In the genomic region with DNA sequence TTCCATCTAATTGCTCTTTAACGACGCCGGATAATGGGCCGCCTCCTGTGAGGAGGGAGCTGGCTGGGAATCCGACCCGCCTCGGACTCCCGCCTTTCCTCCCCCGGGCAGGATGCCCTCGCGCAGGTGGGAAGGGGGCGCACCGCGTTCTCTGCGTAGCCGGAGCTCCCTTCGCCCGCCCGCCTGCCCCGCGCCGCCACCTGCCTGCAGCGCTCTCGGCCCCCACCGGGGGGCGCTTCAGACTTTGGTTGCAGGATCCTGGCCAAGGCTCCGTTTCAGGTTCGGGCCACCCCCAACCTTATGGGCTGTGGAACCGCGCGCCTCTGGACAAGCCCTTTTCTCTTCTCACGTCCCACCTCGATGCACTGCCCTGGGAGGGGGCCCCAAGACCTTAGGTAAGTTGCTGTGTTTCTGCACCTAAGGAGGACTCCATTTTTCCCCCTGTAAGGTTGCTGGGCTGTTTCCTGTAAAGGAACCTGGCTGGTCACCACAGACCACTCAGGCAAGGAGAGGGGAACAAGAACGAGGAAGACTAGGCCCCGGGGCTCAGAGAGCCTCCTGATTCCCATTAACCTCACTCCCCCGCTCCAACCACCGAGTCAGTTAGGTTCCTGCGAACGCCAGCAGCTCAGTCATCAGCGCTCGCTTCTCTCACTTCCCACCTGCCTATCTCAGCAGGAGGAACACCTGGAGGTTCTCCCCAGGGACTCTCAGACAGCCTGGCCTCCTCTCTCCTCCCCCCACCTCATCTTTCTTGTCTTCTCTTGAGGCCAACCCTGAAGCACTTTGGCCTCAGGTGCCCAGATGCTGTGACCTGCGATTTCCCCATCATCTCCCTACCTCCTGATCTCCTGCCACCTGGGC, we compare ENCODE assay signal across 7 cellular contexts. TPM values are rescaled to one million over a fixed set of nuclear protein-coding genes. Genes with fewer than 3 reads are reported as not detected.
A peak's percentile ranks its signal among the peaks of the same experiment; 100 is the strongest.
DNase-seq lines count a peak whose midpoint lies in the region; ATAC-seq, FAIRE-seq and TF ChIP-seq lines count a peak whose summit lies in the region.

No MANE protein-coding gene starts in this region.

- 10 to 12% methylated on average over 42 of the region's 42 CpGs for WGBS in heart right ventricle, 2 donors
- 15% methylated on average over 42 of the region's 42 CpGs for WGBS in sigmoid colon, 2 donors

- H3K9me3 Mint-ChIP-seq in activated naive CD4-positive, alpha-beta T cell treated with anti-CD3 and anti-CD28 coated beads, Interleukin-2, amount 10 ng/mL, durations not matched to agents 7 days and 5 days, result no peaks in the 10 kb centered on the region

- H3K27me3 ChIP-seq in HUES6 (ENCODE audit: control insufficient read depth, insufficient read depth, low read length) (peaks cover 69% of the 10 kb centered on the region), SJSA1 (replicated peaks) (no peaks in the 10 kb centered on the region), heart right ventricle (peaks cover 12 to 63% (median 50%) of the 10 kb centered on the region in 7 donors), sigmoid colon (peaks cover 36 to 74% (median 66%) of the 10 kb centered on the region in 3 donors)

- H3K27me3 Mint-ChIP-seq in activated naive CD4-positive, alpha-beta T cell treated with anti-CD3 and anti-CD28 coated beads, Interleukin-2, amount 10 ng/mL, durations not matched to agents 7 days and 5 days, result peaks cover 56% of the 10 kb centered on the region

- ATAC-seq in heart right ventricle (peak in 7 of 8 donors; percentile 35 to 67 (median 56)), HG03097 (IDR thresholded peaks at IDR 0.05; ENCODE audit: low FRiP score, unreplicated experiment) (no peak)

- H3K4me1 ChIP-seq in HUES6 (ENCODE audit: control insufficient read depth, insufficient read depth, low read length), result peaks cover 34% of the 10 kb centered on the region
- peaks cover 20% of the 10 kb centered on the region for H3K4me1 ChIP-seq in SJSA1 (replicated peaks)
- H3K4me1 ChIP-seq in heart right ventricle, result peaks cover 0 to 17% (median 8%) of the 10 kb centered on the region in 9 donors
- H3K4me1 ChIP-seq in sigmoid colon, result peaks cover 0 to 10% (median 8%) of the 10 kb centered on the region in 4 donors

- no peak for TF ChIP-seq POLR2A in sigmoid colon (IDR thresholded peaks at IDR 0.05)

- intact Hi-C loops in heart right ventricle (cut with DNase I) (loop anchor here in 1 of 10 donors (10.0 kb wide), 1 partner anchor 94 kb away; no protein-coding TSS in a partner anchor), sigmoid colon (cut with DNase I) (no loop called here)

- no peak overlapping the region for H3K9ac ChIP-seq in HUES6 (ENCODE audit: low read length)

- TF ChIP-seq CTCF in heart right ventricle (IDR thresholded peaks at IDR 0.05), result peak; percentile 52 to 88 (median 81)
- TF ChIP-seq CTCF in sigmoid colon (IDR thresholded peaks at IDR 0.05), result peak in 3 of 4 experiments; percentile 42 to 81 (median 60)

- DNase-seq in GM18507 (ENCODE audit: extremely low spot score, insufficient read length, low read depth), result peak; percentile 69
- peak; percentile 34 to 67 for DNase-seq in SJSA1 (ENCODE audit: low read depth in 1 of 2, low spot score in 2 of 2)
- peak; percentile 86 for DNase-seq in activated naive CD4-positive, alpha-beta T cell treated with anti-CD3 and anti-CD28 coated beads, Interleukin-2, amount 10 ng/mL, durations not matched to agents 7 days and 5 days
- DNase-seq in heart right ventricle, result peak; percentile 47 to 60
- DNase-seq in sigmoid colon, result peak; percentile 74

- H3K4me1 Mint-ChIP-seq in activated naive CD4-positive, alpha-beta T cell treated with anti-CD3 and anti-CD28 coated beads, Interleukin-2, amount 10 ng/mL, durations not matched to agents 7 days and 5 days, result peaks cover 33% of the 10 kb centered on the region

- no peak for TF ChIP-seq EP300 in sigmoid colon (IDR thresholded peaks at IDR 0.05)

- CTCF ChIA-PET in activated naive CD4-positive, alpha-beta T cell treated with anti-CD3 and anti-CD28 coated beads, Interleukin-2, amount 10 ng/mL, durations not matched to agents 7 days and 5 days (lab: Charles Lee), result interaction anchor here (0.6 to 7.5 kb wide), 16 partner anchors 10 to 501 kb away, joined by 3 to 140 read pairs (median 5); partner anchors contain the start of gene KAZALD1

- H3K4me3 ChIP-seq in HUES6 (ENCODE audit: low read depth, low read length) (peak overlapping the region; percentile 47), SJSA1 (no peak overlapping the region), heart right ventricle (peak overlapping the region in 4 of 10 donors; percentile 12 to 26 (median 19)), sigmoid colon (peak overlapping the region in 1 of 4 donors; percentile 9)

- no peak overlapping the region for H3K27ac ChIP-seq in HUES6 (ENCODE audit: low read depth, low read length)
- H3K27ac ChIP-seq in SJSA1, result no peak overlapping the region
- H3K27ac ChIP-seq in heart right ventricle, result no peak overlapping the region
- no peak overlapping the region for H3K27ac ChIP-seq in sigmoid colon

- peak; percentile 72 for FAIRE-seq in GM18507 (lab: Jason Lieb, UNC)

- H3K9me3 ChIP-seq in HUES6 (ENCODE audit: control insufficient read depth, insufficient read depth, low read depth, low read length), result no peaks in the 10 kb centered on the region
- no peaks in the 10 kb centered on the region for H3K9me3 ChIP-seq in SJSA1 (replicated peaks)
- H3K9me3 ChIP-seq in heart right ventricle, result no peaks in the 10 kb centered on the region
- no peaks in the 10 kb centered on the region for H3K9me3 ChIP-seq in sigmoid colon

- no peak overlapping the region for H3K4me3 Mint-ChIP-seq in activated naive CD4-positive, alpha-beta T cell treated with anti-CD3 and anti-CD28 coated beads, Interleukin-2, amount 10 ng/mL, durations not matched to agents 7 days and 5 days

- H3K36me3 Mint-ChIP-seq in activated naive CD4-positive, alpha-beta T cell treated with anti-CD3 and anti-CD28 coated beads, Interleukin-2, amount 10 ng/mL, durations not matched to agents 7 days and 5 days, result peaks cover 8% of the 10 kb centered on the region

- H3K27ac Mint-ChIP-seq in activated naive CD4-positive, alpha-beta T cell treated with anti-CD3 and anti-CD28 coated beads, Interleukin-2, amount 10 ng/mL, durations not matched to agents 7 days and 5 days, result no peak overlapping the region

- peaks cover 6% of the 10 kb centered on the region; the same call in 1 of the 2 replicates for H3K36me3 ChIP-seq in HUES6 (ENCODE audit: control insufficient read depth, insufficient read depth, low read length)
- H3K36me3 ChIP-seq in SJSA1, result no peaks in the 10 kb centered on the region
- H3K36me3 ChIP-seq in heart right ventricle, result no peaks in the 10 kb centered on the region
- no peaks in the 10 kb centered on the region for H3K36me3 ChIP-seq in sigmoid colon

RNA-seq across cellular contexts. Expression of gene KAZALD1, which starts 11.4 kb away (rescaled TPM):
- total RNA-seq in SJSA1 (2014; rRNA removed; shearing (Covaris generic)), result 1.4 and 1.8 TPM in 2 replicates
- total RNA-seq in heart right ventricle (10 to 100 TPM in 4 of 10 donors, 1 to 10 TPM in 6; 3.3 to 13.1 (median 8.5) TPM), sigmoid colon (1 to 10 TPM in 3 of 4 donors, under 1 TPM in 1; 0.49 to 3.9 (median 3.0) TPM)
- polyA plus RNA-seq in heart right ventricle (10 to 100 TPM; 12.2 to 16.5 TPM), sigmoid colon (10 to 100 TPM; 15.6 to 40.2 (median 25.7) TPM)

RNA-seq across cellular contexts. Expression of gene SFXN3, which starts 19.4 kb away (rescaled TPM):
- 29.6 and 52.4 TPM in 2 replicates for total RNA-seq in SJSA1 (2014; rRNA removed; shearing (Covaris generic))
- total RNA-seq in heart right ventricle (10 to 100 TPM in 9 of 10 donors, 1 to 10 TPM in 1; 8.4 to 25.7 (median 14.2) TPM), sigmoid colon (10 to 100 TPM; 17.5 to 57.1 (median 43.5) TPM)
- polyA plus RNA-seq in heart right ventricle (10 to 100 TPM; 16.6 to 23.6 TPM), sigmoid colon (10 to 100 TPM in 2 of 3 donors, 1 to 10 TPM in 1; 9.5 to 16.9 (median 11.4) TPM)

RNA-seq across cellular contexts. Expression of gene PDZD7, which starts 19.5 kb away (rescaled TPM):
- 0.50 and 1.3 TPM in 2 replicates for total RNA-seq in SJSA1 (2014; rRNA removed; shearing (Covaris generic))
- under 1 TPM in 9 of 10 donors, not detected in 1; 0.17 to 0.60 (median 0.22) TPM for total RNA-seq in heart right ventricle
- polyA plus RNA-seq in heart right ventricle, result under 1 TPM; 0.13 to 0.66 TPM
- 1 to 10 TPM in 3 of 4 donors, under 1 TPM in 1; 0.16 to 2.4 (median 1.3) TPM for total RNA-seq in sigmoid colon
- polyA plus RNA-seq in sigmoid colon, result under 1 TPM in 2 of 3 donors, not detected in 1; 0.60 to 0.70 TPM

RNA-seq across cellular contexts. Expression of gene LZTS2, which starts 50.8 kb away (rescaled TPM):
- 70.0 and 72.8 TPM in 2 replicates for total RNA-seq in SJSA1 (2014; rRNA removed; shearing (Covaris generic))
- 10 to 100 TPM; 28.6 to 48.3 (median 38.9) TPM for total RNA-seq in heart right ventricle
- polyA plus RNA-seq in heart right ventricle, result 10 to 100 TPM; 43.8 to 73.7 TPM
- total RNA-seq in sigmoid colon, result 100 to 1,000 TPM in 3 of 4 donors, 10 to 100 TPM in 1; 82.3 to 169 (median 116) TPM
- 10 to 100 TPM; 10.9 to 36.7 (median 23.4) TPM for polyA plus RNA-seq in sigmoid colon
